In genomic region chr16:89490386-89491237, GRCh38 we compare ENCODE assay signal across 1 cellular context.
TF ChIP-seq lines count a peak whose summit lies in the region.

ANKRD11 (minus strand) TSS chr16:89490561; CDS start chr16:89317019, 173,542 bp downstream.

TF ChIP-seq in HepG2, 621 proteins besides CTCF, POLR2A, EP300 and RAD21 (continued from another document and continues in another):
- TF ChIP-seq NFIC (IDR thresholded peaks at IDR 0.05; ENCODE audit: low read length) (no peak), RFXAP (CRISPR knock-in tag; IDR thresholded peaks at IDR 0.05; ENCODE audit: borderline replicate concordance) (peak; percentile 90), XBP1 (CRISPR knock-in tag; IDR thresholded peaks at IDR 0.05) (no peak), ZNF12 (CRISPR knock-in tag; IDR thresholded peaks at IDR 0.05) (0 out of 2 replicates have a peak, but pooled peaks have one; percentile 13), BHLHE40 (IDR thresholded peaks at IDR 0.05; ENCODE audit: low read length) (no peak), ZFP36 (IDR thresholded peaks at IDR 0.05; ENCODE audit: borderline replicate concordance, low read depth, low read length, partially characterized antibody) (no peak), PHF21A (CRISPR knock-in tag; IDR thresholded peaks at IDR 0.05) (0 out of 2 replicates have a peak, but pooled peaks have one; percentile 16), MXD4 (CRISPR knock-in tag; IDR thresholded peaks at IDR 0.05) (peak; percentile 91), ZNF547 (CRISPR knock-in tag; IDR thresholded peaks at IDR 0.05) (peak; percentile 79), IRX3 (CRISPR knock-in tag; IDR thresholded peaks at IDR 0.05; ENCODE audit: borderline replicate concordance, low read depth) (peak; percentile 18; the same call in 1 of the 2 replicates), MAFG (CRISPR knock-in tag; IDR thresholded peaks at IDR 0.05) (no peak), TCF12 (IDR thresholded peaks at IDR 0.05) (no peak), TCF12 (CRISPR knock-in tag; IDR thresholded peaks at IDR 0.05) (peak; percentile 88), ZBTB4 (CRISPR knock-in tag; IDR thresholded peaks at IDR 0.05; ENCODE audit: borderline replicate concordance) (peak; percentile 50; the same call in 1 of the 2 replicates), ZKSCAN5 (CRISPR knock-in tag; IDR thresholded peaks at IDR 0.05) (no peak), ZNF383 (CRISPR knock-in tag; IDR thresholded peaks at IDR 0.05; ENCODE audit: borderline replicate concordance) (no peak), FOXO1 (CRISPR knock-in tag; IDR thresholded peaks at IDR 0.05) (no peak; the same call in none of the 2 replicates), PBX3 (CRISPR knock-in tag; IDR thresholded peaks at IDR 0.05; ENCODE audit: borderline replicate concordance) (peak; percentile 94; the same call in 1 of the 2 replicates), ARID5B (CRISPR knock-in tag; IDR thresholded peaks at IDR 0.05) (no peak; the same call in 1 of the 2 replicates), ZMAT5 (CRISPR knock-in tag; IDR thresholded peaks at IDR 0.05; ENCODE audit: borderline replicate concordance, low read depth) (no peak), ZNF552 (CRISPR knock-in tag; IDR thresholded peaks at IDR 0.05; ENCODE audit: borderline replicate concordance) (no peak), NFE2L2 (IDR thresholded peaks at IDR 0.05; ENCODE audit: low read length) (no peak), ZNF746 (CRISPR knock-in tag; IDR thresholded peaks at IDR 0.05) (no peak), ZNF3 (CRISPR knock-in tag; IDR thresholded peaks at IDR 0.05) (no peak), ZMYM4 (CRISPR knock-in tag; IDR thresholded peaks at IDR 0.05) (peak; percentile 68), ELK4 (CRISPR knock-in tag; IDR thresholded peaks at IDR 0.05; ENCODE audit: borderline replicate concordance) (0 out of 2 replicates have a peak, but pooled peaks have one; percentile 57), ZNF674 (CRISPR knock-in tag; IDR thresholded peaks at IDR 0.05; ENCODE audit: low read depth) (peak; percentile 74; the same call in 1 of the 2 replicates), MXI1 (IDR thresholded peaks at IDR 0.05; ENCODE audit: borderline replicate concordance, low read depth, low read length) (peak; percentile 79; the same call in 2 of the 3 replicates), ZNF776 (CRISPR knock-in tag; IDR thresholded peaks at IDR 0.05) (peak; percentile 97), CREB1 (IDR thresholded peaks at IDR 0.05) (peak; percentile 97), CREB1 (CRISPR knock-in tag; IDR thresholded peaks at IDR 0.05) (peak; percentile 96), ZFP37 (CRISPR knock-in tag; IDR thresholded peaks at IDR 0.05; ENCODE audit: borderline replicate concordance) (0 out of 2 replicates have a peak, but pooled peaks have one; percentile 77), GMEB1 (CRISPR knock-in tag; IDR thresholded peaks at IDR 0.05; ENCODE audit: borderline replicate concordance) (peak; percentile 100), TAF1 (CRISPR knock-in tag; IDR thresholded peaks at IDR 0.05) (peak; percentile 92), KLF13 (CRISPR knock-in tag; IDR thresholded peaks at IDR 0.05) (no peak), MIER3 (CRISPR knock-in tag; IDR thresholded peaks at IDR 0.05; ENCODE audit: borderline replicate concordance) (peak; percentile 19), HDAC6 (IDR thresholded peaks at IDR 0.05; ENCODE audit: low read depth, low read length) (no peak), RBM22 (optimal IDR thresholded peaks at IDR 0.05; ENCODE audit: low read length) (no peak), ZNF274 (CRISPR knock-in tag; IDR thresholded peaks at IDR 0.05) (peak; percentile 96), AGO2 (optimal IDR thresholded peaks at IDR 0.05; ENCODE audit: low read depth, low read length) (peak; percentile 88), REXO4 (CRISPR knock-in tag; IDR thresholded peaks at IDR 0.05; ENCODE audit: borderline replicate concordance) (no peak)
- TF ChIP-seq, protein P1, sequence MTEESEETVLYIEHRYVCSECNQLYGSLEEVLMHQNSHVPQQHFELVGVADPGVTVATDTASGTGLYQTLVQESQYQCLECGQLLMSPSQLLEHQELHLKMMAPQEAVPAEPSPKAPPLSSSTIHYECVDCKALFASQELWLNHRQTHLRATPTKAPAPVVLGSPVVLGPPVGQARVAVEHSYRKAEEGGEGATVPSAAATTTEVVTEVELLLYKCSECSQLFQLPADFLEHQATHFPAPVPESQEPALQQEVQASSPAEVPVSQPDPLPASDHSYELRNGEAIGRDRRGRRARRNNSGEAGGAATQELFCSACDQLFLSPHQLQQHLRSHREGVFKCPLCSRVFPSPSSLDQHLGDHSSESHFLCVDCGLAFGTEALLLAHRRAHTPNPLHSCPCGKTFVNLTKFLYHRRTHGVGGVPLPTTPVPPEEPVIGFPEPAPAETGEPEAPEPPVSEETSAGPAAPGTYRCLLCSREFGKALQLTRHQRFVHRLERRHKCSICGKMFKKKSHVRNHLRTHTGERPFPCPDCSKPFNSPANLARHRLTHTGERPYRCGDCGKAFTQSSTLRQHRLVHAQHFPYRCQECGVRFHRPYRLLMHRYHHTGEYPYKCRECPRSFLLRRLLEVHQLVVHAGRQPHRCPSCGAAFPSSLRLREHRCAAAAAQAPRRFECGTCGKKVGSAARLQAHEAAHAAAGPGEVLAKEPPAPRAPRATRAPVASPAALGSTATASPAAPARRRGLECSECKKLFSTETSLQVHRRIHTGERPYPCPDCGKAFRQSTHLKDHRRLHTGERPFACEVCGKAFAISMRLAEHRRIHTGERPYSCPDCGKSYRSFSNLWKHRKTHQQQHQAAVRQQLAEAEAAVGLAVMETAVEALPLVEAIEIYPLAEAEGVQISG (CRISPR knock-in tag; IDR thresholded peaks at IDR 0.05): peak; percentile 86
- TF ChIP-seq, protein P2, sequence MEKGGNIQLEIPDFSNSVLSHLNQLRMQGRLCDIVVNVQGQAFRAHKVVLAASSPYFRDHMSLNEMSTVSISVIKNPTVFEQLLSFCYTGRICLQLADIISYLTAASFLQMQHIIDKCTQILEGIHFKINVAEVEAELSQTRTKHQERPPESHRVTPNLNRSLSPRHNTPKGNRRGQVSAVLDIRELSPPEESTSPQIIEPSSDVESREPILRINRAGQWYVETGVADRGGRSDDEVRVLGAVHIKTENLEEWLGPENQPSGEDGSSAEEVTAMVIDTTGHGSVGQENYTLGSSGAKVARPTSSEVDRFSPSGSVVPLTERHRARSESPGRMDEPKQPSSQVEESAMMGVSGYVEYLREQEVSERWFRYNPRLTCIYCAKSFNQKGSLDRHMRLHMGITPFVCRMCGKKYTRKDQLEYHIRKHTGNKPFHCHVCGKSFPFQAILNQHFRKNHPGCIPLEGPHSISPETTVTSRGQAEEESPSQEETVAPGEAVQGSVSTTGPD (CRISPR knock-in tag; IDR thresholded peaks at IDR 0.05): no peak
- TF ChIP-seq, protein P3, sequence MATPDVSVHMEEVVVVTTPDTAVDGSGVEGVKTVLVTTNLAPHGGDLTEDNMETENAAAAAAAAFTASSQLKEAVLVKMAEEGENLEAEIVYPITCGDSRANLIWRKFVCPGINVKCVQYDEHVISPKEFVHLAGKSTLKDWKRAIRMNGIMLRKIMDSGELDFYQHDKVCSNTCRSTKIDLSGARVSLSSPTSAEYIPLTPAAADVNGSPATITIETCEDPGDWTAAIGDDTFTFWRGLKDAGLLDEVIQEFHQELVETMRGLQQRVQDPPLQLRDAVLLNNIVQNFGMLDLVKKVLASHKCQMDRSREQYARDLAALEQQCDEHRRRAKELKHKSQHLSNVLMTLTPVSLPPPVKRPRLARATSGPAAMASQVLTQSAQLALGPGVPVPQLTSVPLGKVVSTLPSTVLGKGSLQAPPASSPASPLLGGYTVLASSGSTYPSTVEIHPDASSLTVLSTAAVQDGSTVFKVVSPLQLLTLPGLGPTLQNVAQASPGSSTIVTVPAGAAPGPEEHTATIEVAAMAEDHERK (CRISPR knock-in tag; IDR thresholded peaks at IDR 0.05; ENCODE audit: low read depth): peak; percentile 99
- TF ChIP-seq, protein P4, sequence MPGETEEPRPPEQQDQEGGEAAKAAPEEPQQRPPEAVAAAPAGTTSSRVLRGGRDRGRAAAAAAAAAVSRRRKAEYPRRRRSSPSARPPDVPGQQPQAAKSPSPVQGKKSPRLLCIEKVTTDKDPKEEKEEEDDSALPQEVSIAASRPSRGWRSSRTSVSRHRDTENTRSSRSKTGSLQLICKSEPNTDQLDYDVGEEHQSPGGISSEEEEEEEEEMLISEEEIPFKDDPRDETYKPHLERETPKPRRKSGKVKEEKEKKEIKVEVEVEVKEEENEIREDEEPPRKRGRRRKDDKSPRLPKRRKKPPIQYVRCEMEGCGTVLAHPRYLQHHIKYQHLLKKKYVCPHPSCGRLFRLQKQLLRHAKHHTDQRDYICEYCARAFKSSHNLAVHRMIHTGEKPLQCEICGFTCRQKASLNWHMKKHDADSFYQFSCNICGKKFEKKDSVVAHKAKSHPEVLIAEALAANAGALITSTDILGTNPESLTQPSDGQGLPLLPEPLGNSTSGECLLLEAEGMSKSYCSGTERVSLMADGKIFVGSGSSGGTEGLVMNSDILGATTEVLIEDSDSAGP (CRISPR knock-in tag; IDR thresholded peaks at IDR 0.05; ENCODE audit: borderline replicate concordance): peak; percentile 88; the same call in 1 of the 2 replicates
